Comparison of ENCODE assay signal across 18 cellular contexts in genomic region chr4:36854554-36854953, GRCh38.
DNase-seq lines count a peak whose midpoint lies in the region; ATAC-seq and TF ChIP-seq lines count a peak whose summit lies in the region.
"Had no signal": no experiment of that assay in that cellular context is flagged by ENCODE, and none has a peak within 500 bp of the region (broad histone marks: within the 10 kb centered on the region; RNA-seq: fewer than 3 reads in every experiment).

No MANE protein-coding gene starts in this region.

- DNase-seq in GM13977 (ENCODE audit: low spot score) (peak; percentile 9), midbrain (lab: John Stamatoyannopoulos, UW) (no peak), progenitor cell of endocrine pancreas (ENCODE audit: low spot score, unreplicated experiment) (no peak), posterior vena cava (ENCODE audit: low spot score) (no peak)
- no peak for DNase-seq in activated CD8-positive, alpha-beta memory T cell treated with anti-CD3 and anti-CD28 coated beads for 24 hours
- DNase-seq: activated CD4-positive, alpha-beta T cell treated with anti-CD3 and anti-CD28 coated beads, Interleukin-2, amount 50 U/mL, for 48 hours; activated naive CD4-positive, alpha-beta T cell treated with anti-CD3 and anti-CD28 coated beads, Interleukin-2, amount 50 U/mL, for 16 hours; activated T-cell treated with anti-CD3 and anti-CD28 coated beads, Interleukin-2, amount 50 U/mL, for 4 hours; effector memory CD8-positive, alpha-beta T cell; NCI-H2029; SHP77; stimulated activated CD4-positive, alpha-beta T cell treated with anti-CD3 and anti-CD28 coated beads, Interleukin-2, amount 100 ng/mL, for 24 hours; stomach; upper lobe of left lung; WERI-Rb-1 had no signal

- TF ChIP-seq CTCF in GM13977 (IDR thresholded peaks at IDR 0.05; ENCODE audit: extremely low read depth, insufficient read depth, missing control alignments): no peak
- no peak for TF ChIP-seq CTCF in progenitor cell of endocrine pancreas (IDR thresholded peaks at IDR 0.05; ENCODE audit: unreplicated experiment)

- H3K36me3 Mint-ChIP-seq in progenitor cell of endocrine pancreas (ENCODE audit: insufficient read depth): peaks cover 2% of the 10 kb centered on the region

- no peak overlapping the region for H3K4me3 Mint-ChIP-seq in progenitor cell of endocrine pancreas (ENCODE audit: low read depth)
- H3K4me3 Mint-ChIP-seq: activated T-cell treated with anti-CD3 and anti-CD28 coated beads, Interleukin-2, amount 50 U/mL, for 4 hours; effector memory CD8-positive, alpha-beta T cell had no signal

- intact Hi-C loops in posterior vena cava (cut with DNase I): no loop called here

- H3K4me1 Mint-ChIP-seq in progenitor cell of endocrine pancreas (ENCODE audit: low read depth): peaks cover 1% of the 10 kb centered on the region

- H3K27ac Mint-ChIP-seq in progenitor cell of endocrine pancreas: no peak overlapping the region
- H3K27ac Mint-ChIP-seq: effector memory CD8-positive, alpha-beta T cell had no signal

- H3K27me3 Mint-ChIP-seq in progenitor cell of endocrine pancreas: no peaks in the 10 kb centered on the region

- peak; percentile 97 for ATAC-seq in GM19351 (IDR thresholded peaks at IDR 0.05; ENCODE audit: unreplicated experiment)
- peak; percentile 79 for ATAC-seq in HG02623 (IDR thresholded peaks at IDR 0.05; ENCODE audit: unreplicated experiment)
- ATAC-seq in HG03378 (IDR thresholded peaks at IDR 0.05; ENCODE audit: unreplicated experiment): peak; percentile 78
- ATAC-seq: activated T-cell treated with anti-CD3 and anti-CD28 coated beads, Interleukin-2, amount 50 U/mL, for 4 hours; effector memory CD8-positive, alpha-beta T cell had no signal

- H3K9me3 Mint-ChIP-seq in progenitor cell of endocrine pancreas (ENCODE audit: low read depth): peaks cover 17% of the 10 kb centered on the region
- H3K9me3 Mint-ChIP-seq: activated T-cell treated with anti-CD3 and anti-CD28 coated beads, Interleukin-2, amount 50 U/mL, for 4 hours had no signal

- in situ Hi-C loops in GM13977 (cut with MboI; ENCODE audit: low pct_unique_long_range_greater_than_20kb, low sequenced_read_pairs, unreplicated experiment): no loop called here
